Comparison of ENCODE assay signal across 8 cellular contexts in genomic region chr11:62839050-62840015, GRCh38. TPM values are rescaled to one million over a fixed set of nuclear protein-coding genes. Genes with fewer than 3 reads are reported as not detected.
DNase-seq lines count a peak whose midpoint lies in the region; ATAC-seq and TF ChIP-seq lines count a peak whose summit lies in the region.

Gene WDR74 (minus strand): TSS chr11:62839590. CDS start chr11:62839570, 20 bp downstream.

- ATAC-seq in GM21526 (IDR thresholded peaks at IDR 0.05; ENCODE audit: low FRiP score, unreplicated experiment) = peak; percentile 51

- TF ChIP-seq CTCF in epithelial cell of proximal tubule (conservative IDR thresholded peaks at IDR 0.05; ENCODE audit: low read depth, low read length) = no peak

- peak within 1 kb of the TSS; percentile 97 for H3K4me3 ChIP-seq in epithelial cell of proximal tubule (ENCODE audit: low read depth, low read length)

- no peak for TF ChIP-seq EP300 in Ishikawa (IDR thresholded peaks at IDR 0.05; ENCODE audit: borderline replicate concordance)

- peak; percentile 60 for DNase-seq in DMS 273 treated with DMSO at 0.1 percent for 48 hours (lab: John Stamatoyannopoulos, UW)
- DNase-seq in OCI-M1 (lab: John Stamatoyannopoulos, UW) = peak; percentile 96
- peak; percentile 85 for DNase-seq in activated T-cell treated with anti-CD3 and anti-CD28 coated beads for 24 hours (ENCODE audit: low read depth)
- DNase-seq in epithelial cell of proximal tubule (ENCODE audit: low read depth) = peak; percentile 56
- peak; percentile 96 for DNase-seq in mucosa of gallbladder (ENCODE audit: low spot score)
- DNase-seq in stimulated activated CD8-positive, alpha-beta memory T cell treated with anti-CD3 and anti-CD28 coated beads, Interleukin-4, amount 100 ng/mL, for 4 hours (ENCODE audit: low read depth in 2 of 2, low spot score in 1 of 2) = peak; percentile 79 to 88

- peak; percentile 13; the same call in 1 of the 2 replicates for TF ChIP-seq RAD21 in Ishikawa (IDR thresholded peaks at IDR 0.05; ENCODE audit: low read depth)

TF ChIP-seq in Ishikawa, 13 proteins besides CTCF, POLR2A, EP300 and RAD21:
- TF ChIP-seq, protein P1, sequence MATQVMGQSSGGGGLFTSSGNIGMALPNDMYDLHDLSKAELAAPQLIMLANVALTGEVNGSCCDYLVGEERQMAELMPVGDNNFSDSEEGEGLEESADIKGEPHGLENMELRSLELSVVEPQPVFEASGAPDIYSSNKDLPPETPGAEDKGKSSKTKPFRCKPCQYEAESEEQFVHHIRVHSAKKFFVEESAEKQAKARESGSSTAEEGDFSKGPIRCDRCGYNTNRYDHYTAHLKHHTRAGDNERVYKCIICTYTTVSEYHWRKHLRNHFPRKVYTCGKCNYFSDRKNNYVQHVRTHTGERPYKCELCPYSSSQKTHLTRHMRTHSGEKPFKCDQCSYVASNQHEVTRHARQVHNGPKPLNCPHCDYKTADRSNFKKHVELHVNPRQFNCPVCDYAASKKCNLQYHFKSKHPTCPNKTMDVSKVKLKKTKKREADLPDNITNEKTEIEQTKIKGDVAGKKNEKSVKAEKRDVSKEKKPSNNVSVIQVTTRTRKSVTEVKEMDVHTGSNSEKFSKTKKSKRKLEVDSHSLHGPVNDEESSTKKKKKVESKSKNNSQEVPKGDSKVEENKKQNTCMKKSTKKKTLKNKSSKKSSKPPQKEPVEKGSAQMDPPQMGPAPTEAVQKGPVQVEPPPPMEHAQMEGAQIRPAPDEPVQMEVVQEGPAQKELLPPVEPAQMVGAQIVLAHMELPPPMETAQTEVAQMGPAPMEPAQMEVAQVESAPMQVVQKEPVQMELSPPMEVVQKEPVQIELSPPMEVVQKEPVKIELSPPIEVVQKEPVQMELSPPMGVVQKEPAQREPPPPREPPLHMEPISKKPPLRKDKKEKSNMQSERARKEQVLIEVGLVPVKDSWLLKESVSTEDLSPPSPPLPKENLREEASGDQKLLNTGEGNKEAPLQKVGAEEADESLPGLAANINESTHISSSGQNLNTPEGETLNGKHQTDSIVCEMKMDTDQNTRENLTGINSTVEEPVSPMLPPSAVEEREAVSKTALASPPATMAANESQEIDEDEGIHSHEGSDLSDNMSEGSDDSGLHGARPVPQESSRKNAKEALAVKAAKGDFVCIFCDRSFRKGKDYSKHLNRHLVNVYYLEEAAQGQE (IDR thresholded peaks at IDR 0.05; ENCODE audit: low read depth) = no peak; the same call in 1 of the 2 replicates
- peak; percentile 97 for TF ChIP-seq CREB1 (IDR thresholded peaks at IDR 0.05; ENCODE audit: low read depth)
- no peak; the same call in 1 of the 2 replicates for TF ChIP-seq CEBPB (IDR thresholded peaks at IDR 0.05)
- peak; percentile 55; the same call in 1 of the 2 replicates for TF ChIP-seq USF1 (IDR thresholded peaks at IDR 0.05)
- TF ChIP-seq NFIC (IDR thresholded peaks at IDR 0.05) = peak; percentile 7; the same call in 1 of the 2 replicates
- peak; percentile 39; the same call in 1 of the 2 replicates for TF ChIP-seq EGR1 (IDR thresholded peaks at IDR 0.05)
- no peak for TF ChIP-seq FOXM1 (IDR thresholded peaks at IDR 0.05; ENCODE audit: borderline replicate concordance, low read depth)
- TF ChIP-seq TCF12 (IDR thresholded peaks at IDR 0.05; ENCODE audit: low read depth) = peak; percentile 72; the same call in 1 of the 2 replicates
- 0 out of 2 replicates have a peak, but pooled peaks have one; percentile 9 for TF ChIP-seq TEAD4 (IDR thresholded peaks at IDR 0.05)
- TF ChIP-seq, protein P2, sequence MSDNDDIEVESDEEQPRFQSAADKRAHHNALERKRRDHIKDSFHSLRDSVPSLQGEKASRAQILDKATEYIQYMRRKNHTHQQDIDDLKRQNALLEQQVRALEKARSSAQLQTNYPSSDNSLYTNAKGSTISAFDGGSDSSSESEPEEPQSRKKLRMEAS (IDR thresholded peaks at IDR 0.05) = peak; percentile 99
- TF ChIP-seq TAF1 (IDR thresholded peaks at IDR 0.05; ENCODE audit: low read depth) = peak; percentile 99
- peak; percentile 99 for TF ChIP-seq YY1 (IDR thresholded peaks at IDR 0.05; ENCODE audit: low read depth)
- no peak for TF ChIP-seq ZBTB7A (IDR thresholded peaks at IDR 0.05; ENCODE audit: low read depth)

RNA-seq across cellular contexts. Expression of gene WDR74, which starts in this region (rescaled TPM):
- total RNA-seq in epithelial cell of proximal tubule (55.3 and 87.4 TPM in 2 replicates), mucosa of gallbladder (31.6 TPM)

Comparison
In these comparisons a context has a peak if more than half of its experiments do, and no peak if none do; other contexts are left out.
1. Peak in every context shown above with its lines: DNase-seq, ATAC-seq and H3K4me3 ChIP-seq.